8 cellular contexts compared by ENCODE assay signal in the genomic region with DNA sequence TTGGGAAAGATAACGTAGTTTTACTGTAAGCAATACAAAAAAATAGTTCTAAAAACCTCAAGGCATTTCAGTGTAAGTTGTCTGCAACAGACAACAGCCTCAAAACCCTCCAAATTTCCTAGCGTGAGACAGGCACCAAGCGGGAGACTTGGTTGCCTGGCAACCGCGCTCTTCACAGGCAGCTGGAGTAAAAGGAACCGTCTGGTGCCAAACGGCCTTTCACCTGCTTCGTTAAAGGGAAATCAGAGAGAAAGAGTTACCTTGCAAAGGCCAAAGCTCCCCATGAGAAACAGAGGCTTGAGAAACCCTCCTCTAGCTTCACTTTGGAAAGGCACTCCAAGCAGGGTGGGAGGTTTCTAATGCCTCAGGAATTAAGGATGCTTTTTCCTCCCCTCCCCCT.
DNase-seq lines count a peak whose midpoint lies in the region; ATAC-seq and TF ChIP-seq lines count a peak whose summit lies in the region.

No MANE protein-coding gene starts in this region.

- ATAC-seq in HG02884 (IDR thresholded peaks at IDR 0.05; ENCODE audit: unreplicated experiment): peak; percentile 45
- ATAC-seq in HG02678 (IDR thresholded peaks at IDR 0.05; ENCODE audit: unreplicated experiment): no peak

- intact Hi-C loops in Calu3 (cut with micrococcal nuclease; ENCODE audit: unreplicated experiment) (loop anchor here (5.0 to 10.0 kb wide), 2 partner anchors 133 to 666 kb away; a partner anchor contains a TSS), head of caudate nucleus (cut with DNase I) (no loop called here), sigmoid colon (cut with DNase I) (no loop called here), esophagus muscularis mucosa (cut with DNase I) (no loop called here)

- H3K4me3 Mint-ChIP-seq in Calu3 (ENCODE audit: low read depth, unreplicated experiment): no peak overlapping the region

- H3K9me3 ChIP-seq in sigmoid colon (no peaks in the 10 kb centered on the region), esophagus muscularis mucosa (no peaks in the 10 kb centered on the region)

- BruUV-seq in Calu3 (replicated peaks; lab: Mats Ljungman, UMichigan): no TSS peak

- H3K27ac Mint-ChIP-seq in Calu3 (ENCODE audit: unreplicated experiment): no peak overlapping the region

- peak; percentile 34 for DNase-seq in Calu3
- DNase-seq in NCI-H510A (lab: John Stamatoyannopoulos, UW): peak; percentile 66
- DNase-seq in head of caudate nucleus: peak; percentile 38 to 90 (median 72)
- no peak for DNase-seq in sigmoid colon
- DNase-seq in DMS114 treated with DMSO at 0.1 percent for 48 hours (lab: John Stamatoyannopoulos, UW; ENCODE audit: unreplicated experiment): no peak
- no peak for DNase-seq in esophagus muscularis mucosa (ENCODE audit: extremely low spot score)

- H3K27ac ChIP-seq in sigmoid colon (no peak overlapping the region), esophagus muscularis mucosa (replicated peaks in 1 of 4) (no peak overlapping the region)

- peaks cover 9% of the 10 kb centered on the region for H3K4me1 Mint-ChIP-seq in Calu3 (ENCODE audit: low read depth, unreplicated experiment)

- TF ChIP-seq POLR2A in sigmoid colon (IDR thresholded peaks at IDR 0.05) (no peak), esophagus muscularis mucosa (IDR thresholded peaks at IDR 0.05; ENCODE audit: low read depth) (no peak)

- no peak for TF ChIP-seq EP300 in sigmoid colon (IDR thresholded peaks at IDR 0.05)
- no peak for TF ChIP-seq EP300 in esophagus muscularis mucosa (IDR thresholded peaks at IDR 0.05)

- H3K4me1 ChIP-seq in sigmoid colon: peaks cover 0 to 6% (median 3%) of the 10 kb centered on the region in 4 donors
- peaks cover 0 to 7% (median 5%) of the 10 kb centered on the region in 4 donors for H3K4me1 ChIP-seq in esophagus muscularis mucosa

- TF ChIP-seq CTCF in Calu3 (IDR thresholded peaks at IDR 0.05; ENCODE audit: unreplicated experiment): no peak
- TF ChIP-seq CTCF in sigmoid colon (IDR thresholded peaks at IDR 0.05): no peak
- TF ChIP-seq CTCF in esophagus muscularis mucosa (IDR thresholded peaks at IDR 0.05): no peak

- peak overlapping the region in 1 of 4 donors; percentile 7 for H3K4me3 ChIP-seq in sigmoid colon
- no peak overlapping the region for H3K4me3 ChIP-seq in esophagus muscularis mucosa

- peaks cover under 1% of the 10 kb centered on the region for H3K9me3 Mint-ChIP-seq in Calu3 (ENCODE audit: low read depth, unreplicated experiment)

- no peaks in the 10 kb centered on the region for H3K27me3 Mint-ChIP-seq in Calu3 (ENCODE audit: unreplicated experiment)

- CTCF ChIA-PET in Calu3 (lab: Charles Lee): no interaction called here

- H3K36me3 Mint-ChIP-seq in Calu3 (ENCODE audit: insufficient read depth, unreplicated experiment): no peaks in the 10 kb centered on the region

- WGBS in sigmoid colon, 2 donors: 4% methylated on average over 8 of the region's 8 CpGs
- WGBS in esophagus muscularis mucosa: 2% methylated on average over 8 of the region's 8 CpGs

- H3K27me3 ChIP-seq in sigmoid colon (no peaks in the 10 kb centered on the region), esophagus muscularis mucosa (no peaks in the 10 kb centered on the region)

- H3K36me3 ChIP-seq in sigmoid colon (no peaks in the 10 kb centered on the region), esophagus muscularis mucosa (no peaks in the 10 kb centered on the region)

Comparison
In these comparisons a context has a peak if more than half of its experiments do, and no peak if none do; other contexts are left out.
1. DNase-seq: peak in Calu3 (single experiment), NCI-H510A (single experiment) and head of caudate nucleus (42 of 42); none in sigmoid colon (single experiment), DMS114 treated with DMSO at 0.1 percent for 48 hours (single experiment) and esophagus muscularis mucosa (single experiment).